In genomic region chr3:151283907-151284461, GRCh38 we compare ENCODE assay signal across 10 cellular contexts. TPM values are rescaled to one million over a fixed set of nuclear protein-coding genes. Genes with fewer than 3 reads are reported as not detected.
DNase-seq lines count a peak whose midpoint lies in the region; ATAC-seq and TF ChIP-seq lines count a peak whose summit lies in the region.
"Had no signal": no experiment of that assay in that cellular context is flagged by ENCODE, and none has a peak within 500 bp of the region (broad histone marks: within the 10 kb centered on the region; RNA-seq: fewer than 3 reads in every experiment).

No MANE protein-coding gene starts in this region.

- ATAC-seq in activated naive CD4-positive, alpha-beta T cell treated with anti-CD3 and anti-CD28 coated beads, Interleukin-2, amount 50 U/mL, for 72 hours: peak; percentile 28 to 79

- H3K27me3 ChIP-seq in kidney epithelial cell (ENCODE audit: control insufficient read depth, insufficient read depth, low read length): no peaks in the 10 kb centered on the region
- H3K27me3 ChIP-seq: tibial artery had no signal

- no peaks in the 10 kb centered on the region for H3K9me3 Mint-ChIP-seq in activated naive CD4-positive, alpha-beta T cell treated with anti-CD3 and anti-CD28 coated beads, Interleukin-2, amount 50 U/mL, for 72 hours

- H3K4me3 ChIP-seq in kidney epithelial cell (ENCODE audit: low read depth, low read length): no peak overlapping the region
- H3K4me3 ChIP-seq: tibial artery had no signal

- no peaks in the 10 kb centered on the region for H3K36me3 ChIP-seq in kidney epithelial cell (ENCODE audit: control insufficient read depth, insufficient read depth, low read length)
- H3K36me3 ChIP-seq: tibial artery had no signal

- peak; percentile 11 to 34 for DNase-seq in stimulated activated CD8-positive, alpha-beta memory T cell treated with anti-CD3 and anti-CD28 coated beads, Interleukin-7, amount 100 ng/mL, for 4 hours (ENCODE audit: low read depth in 2 of 2)
- no peak for DNase-seq in stimulated activated CD8-positive, alpha-beta memory T cell treated with anti-CD3 and anti-CD28 coated beads, Interleukin-4, amount 100 ng/mL, for 48 hours
- DNase-seq in activated naive CD4-positive, alpha-beta T cell treated with anti-CD3 and anti-CD28 coated beads, Interleukin-2, amount 50 U/mL, for 72 hours (ENCODE audit: low spot score in 2 of 2): no peak
- DNase-seq in kidney epithelial cell (ENCODE audit: low read depth) (peak; percentile 28), NCI-H526 (lab: John Stamatoyannopoulos, UW) (no peak), NCI-H526 treated with DMSO at 0.1 percent for 48 hours (lab: John Stamatoyannopoulos, UW) (no peak), NCI-H1092 treated with DMSO at 0.1 percent for 48 hours (lab: John Stamatoyannopoulos, UW) (no peak), DMS 273 treated with DMSO at 0.1 percent for 48 hours (lab: John Stamatoyannopoulos, UW) (no peak)
- DNase-seq: NCI-H82 had no signal

- H3K27ac Mint-ChIP-seq in activated naive CD4-positive, alpha-beta T cell treated with anti-CD3 and anti-CD28 coated beads, Interleukin-2, amount 50 U/mL, for 72 hours: peak overlapping the region in 1 of 2 donors; percentile 15

- H3K36me3 Mint-ChIP-seq in activated naive CD4-positive, alpha-beta T cell treated with anti-CD3 and anti-CD28 coated beads, Interleukin-2, amount 50 U/mL, for 72 hours: no peaks in the 10 kb centered on the region

- no peak for TF ChIP-seq CTCF in kidney epithelial cell (IDR thresholded peaks at IDR 0.05; ENCODE audit: insufficient read depth, low read length, poor library complexity, severe bottlenecking)

RNA-seq across cellular contexts. Expression of gene P2RY14, which starts 5.6 kb away (rescaled TPM):
- under 1 TPM; 0.14 to 0.68 TPM for total RNA-seq in activated naive CD4-positive, alpha-beta T cell treated with anti-CD3 and anti-CD28 coated beads, Interleukin-2, amount 50 U/mL, for 72 hours
- not detected in 2 replicates for total RNA-seq in kidney epithelial cell

RNA-seq across cellular contexts. Expression of gene GPR87, which starts 32.6 kb away (rescaled TPM):
- 1 to 10 TPM in 1 of 2 donors, under 1 TPM in 1; 0.97 to 1.3 TPM for total RNA-seq in activated naive CD4-positive, alpha-beta T cell treated with anti-CD3 and anti-CD28 coated beads, Interleukin-2, amount 50 U/mL, for 72 hours
- 16.4 and 16.7 TPM in 2 replicates for total RNA-seq in kidney epithelial cell

RNA-seq across cellular contexts. Expression of gene P2RY13, which starts 45.4 kb away (rescaled TPM):
- not detected for total RNA-seq in activated naive CD4-positive, alpha-beta T cell treated with anti-CD3 and anti-CD28 coated beads, Interleukin-2, amount 50 U/mL, for 72 hours
- 0.13 TPM in 1 of 2 replicates, not detected in the other for total RNA-seq in kidney epithelial cell

Comparison
In these comparisons a context has a peak if more than half of its experiments do, and no peak if none do; other contexts are left out.
1. DNase-seq: peak in stimulated activated CD8-positive, alpha-beta memory T cell treated with anti-CD3 and anti-CD28 coated beads, Interleukin-7, amount 100 ng/mL, for 4 hours (2 of 2) and kidney epithelial cell (single experiment); none in stimulated activated CD8-positive, alpha-beta memory T cell treated with anti-CD3 and anti-CD28 coated beads, Interleukin-4, amount 100 ng/mL, for 48 hours (single experiment), activated naive CD4-positive, alpha-beta T cell treated with anti-CD3 and anti-CD28 coated beads, Interleukin-2, amount 50 U/mL, for 72 hours (0 of 2), NCI-H526 (0 of 2), NCI-H526 treated with DMSO at 0.1 percent for 48 hours (single experiment), NCI-H1092 treated with DMSO at 0.1 percent for 48 hours (single experiment) and DMS 273 treated with DMSO at 0.1 percent for 48 hours (single experiment).